9 cellular contexts compared by ENCODE assay signal in the genomic region with DNA sequence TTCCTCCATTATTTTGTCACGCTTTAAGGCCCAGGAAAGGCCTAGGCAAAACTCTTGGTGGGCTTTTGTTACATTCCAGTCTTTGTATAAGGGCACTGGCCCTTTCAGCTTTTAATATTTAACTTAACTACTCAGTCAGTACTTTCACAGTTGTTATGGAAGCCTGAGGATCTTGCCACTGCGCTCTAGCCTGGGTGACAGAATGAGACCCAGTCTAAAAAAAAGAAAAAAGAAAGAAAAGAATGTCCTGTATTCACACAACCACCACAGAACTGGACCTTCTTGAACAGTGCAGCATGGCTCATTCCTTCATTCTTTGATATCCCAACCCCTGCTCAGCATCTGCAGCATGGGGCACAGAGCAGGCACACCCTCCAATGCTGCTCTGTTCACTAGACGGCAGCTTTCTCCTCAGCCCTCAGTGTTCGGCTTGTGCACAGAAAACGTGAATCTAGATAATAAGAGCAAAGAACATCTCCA. TPM values are rescaled to one million over a fixed set of nuclear protein-coding genes. Genes with fewer than 3 reads are reported as not detected.
DNase-seq lines count a peak whose midpoint lies in the region; ATAC-seq and TF ChIP-seq lines count a peak whose summit lies in the region.
"Had no signal": no experiment of that assay in that cellular context is flagged by ENCODE, and none has a peak within 500 bp of the region (broad histone marks: within the 10 kb centered on the region; RNA-seq: fewer than 3 reads in every experiment).

No MANE protein-coding gene starts in this region.

- H2AFZ ChIP-seq in Karpas-422 (ENCODE audit: low read length), result no peak overlapping the region

- H4K20me1 ChIP-seq in Karpas-422 (ENCODE audit: insufficient read depth, low read depth, low read length), result no peaks in the 10 kb centered on the region

- H3K4me1 ChIP-seq in Karpas-422 (ENCODE audit: low read length) (peaks cover 21% of the 10 kb centered on the region), right cardiac atrium (ENCODE audit: control insufficient read depth, insufficient read depth, low read length) (peaks cover 16% of the 10 kb centered on the region), uterus (no peaks in the 10 kb centered on the region)
- H3K4me1 ChIP-seq in CD8-positive, alpha-beta memory T cell (ENCODE audit: insufficient read depth, low read length), result no peaks in the 10 kb centered on the region

- H3K79me2 ChIP-seq in Karpas-422 (ENCODE audit: low read length), result no peaks in the 10 kb centered on the region

- H3K27me3 Mint-ChIP-seq in stimulated activated naive B cell treated with anti-CD40 and anti-IgM and Interleukin-4, amounts not matched to agents 10 μg/mL and 1 μg/mL and 100 μg/mL, for 72 hours, result no peaks in the 10 kb centered on the region
- peaks cover 5 to 16% of the 10 kb centered on the region in 2 donors for H3K27me3 Mint-ChIP-seq in CD8-positive, alpha-beta memory T cell

- H3K27ac Mint-ChIP-seq in stimulated activated naive B cell treated with anti-CD40 and anti-IgM and Interleukin-4, amounts not matched to agents 10 μg/mL and 1 μg/mL and 100 μg/mL, for 72 hours, result peak overlapping the region; percentile 98
- no peak overlapping the region for H3K27ac Mint-ChIP-seq in CD8-positive, alpha-beta memory T cell

- intact Hi-C loops in right cardiac atrium (cut with DNase I) (no loop called here), uterus (cut with DNase I; ENCODE audit: low total_unique reads) (no loop called here)

- no peak for DNase-seq in Karpas-422
- DNase-seq in right cardiac atrium, result no peak
- no peak for DNase-seq in stimulated activated naive B cell treated with anti-CD40 and anti-IgM and Interleukin-4, amounts not matched to agents 10 μg/mL and 1 μg/mL and 100 μg/mL, for 72 hours
- DNase-seq in CD8-positive, alpha-beta memory T cell, result no peak
- DNase-seq in uterus, result no peak
- DNase-seq in activated CD4-positive, alpha-beta T cell treated with anti-CD3 and anti-CD28 coated beads, Interleukin-2, amount 50 U/mL, for 4 hours, result no peak

- no peaks in the 10 kb centered on the region for H3K9me2 ChIP-seq in Karpas-422 (replicated peaks; ENCODE audit: insufficient read depth, low read length)

- no peaks in the 10 kb centered on the region for H3K36me3 ChIP-seq in Karpas-422 (ENCODE audit: insufficient read depth, low read length)
- no peaks in the 10 kb centered on the region for H3K36me3 ChIP-seq in CD8-positive, alpha-beta memory T cell (ENCODE audit: insufficient read depth, low read length)
- no peaks in the 10 kb centered on the region for H3K36me3 ChIP-seq in uterus

- WGBS in right cardiac atrium, result 75% methylated on average over 5 of the region's 5 CpGs

- peaks cover 0 to 1% of the 10 kb centered on the region in 2 donors for H3K36me3 Mint-ChIP-seq in stimulated activated naive B cell treated with anti-CD40 and anti-IgM and Interleukin-4, amounts not matched to agents 10 μg/mL and 1 μg/mL and 100 μg/mL, for 72 hours
- no peaks in the 10 kb centered on the region for H3K36me3 Mint-ChIP-seq in CD8-positive, alpha-beta memory T cell

- peak; percentile 3 for ATAC-seq in GM21576 (IDR thresholded peaks at IDR 0.05; ENCODE audit: unreplicated experiment)
- ATAC-seq in right cardiac atrium, result peak in 1 of 2 donors; percentile 19
- no peak for ATAC-seq in stimulated activated naive B cell treated with anti-CD40 and anti-IgM and Interleukin-4, amounts not matched to agents 10 μg/mL and 1 μg/mL and 100 μg/mL, for 72 hours (replicated peaks)
- ATAC-seq in GM21619 (IDR thresholded peaks at IDR 0.05; ENCODE audit: unreplicated experiment), result no peak

- CTCF ChIA-PET in CD8-positive, alpha-beta memory T cell (lab: Charles Lee), result no interaction called here

- H3K4me3 ChIP-seq in Karpas-422 (ENCODE audit: low read length), result peak overlapping the region; percentile 7; the same call in 1 of the 2 replicates
- no peak overlapping the region for H3K4me3 ChIP-seq in right cardiac atrium (ENCODE audit: low read length)
- no peak overlapping the region for H3K4me3 ChIP-seq in CD8-positive, alpha-beta memory T cell (ENCODE audit: low read length)
- H3K4me3 ChIP-seq in uterus, result no peak overlapping the region

- H3K9me3 ChIP-seq in Karpas-422 (ENCODE audit: low read length) (no peaks in the 10 kb centered on the region), right cardiac atrium (ENCODE audit: control insufficient read depth, low read length) (no peaks in the 10 kb centered on the region), uterus (no peaks in the 10 kb centered on the region)
- no peaks in the 10 kb centered on the region for H3K9me3 ChIP-seq in CD8-positive, alpha-beta memory T cell (ENCODE audit: low read length)

- POLR2A ChIA-PET in CD8-positive, alpha-beta memory T cell (lab: Charles Lee), result no interaction called here

- H3K9ac ChIP-seq in Karpas-422 (ENCODE audit: low read length), result no peak overlapping the region

- peak overlapping the region; percentile 52 for H3K4me2 ChIP-seq in Karpas-422 (ENCODE audit: low read depth, low read length, poor library complexity, severe bottlenecking)

- no peaks in the 10 kb centered on the region for H3K9me3 Mint-ChIP-seq in stimulated activated naive B cell treated with anti-CD40 and anti-IgM and Interleukin-4, amounts not matched to agents 10 μg/mL and 1 μg/mL and 100 μg/mL, for 72 hours
- H3K9me3 Mint-ChIP-seq in CD8-positive, alpha-beta memory T cell, result peaks cover 0 to 1% (median 0%) of the 10 kb centered on the region in 5 donors

- H3K4me1 Mint-ChIP-seq in stimulated activated naive B cell treated with anti-CD40 and anti-IgM and Interleukin-4, amounts not matched to agents 10 μg/mL and 1 μg/mL and 100 μg/mL, for 72 hours, result peaks cover 47 to 67% of the 10 kb centered on the region in 2 donors
- H3K4me1 Mint-ChIP-seq in CD8-positive, alpha-beta memory T cell, result no peaks in the 10 kb centered on the region

- no peak for TF ChIP-seq CTCF in uterus (IDR thresholded peaks at IDR 0.05)

- H3K27ac ChIP-seq in Karpas-422 (ENCODE audit: low read length) (no peak overlapping the region), right cardiac atrium (ENCODE audit: low read length) (peak overlapping the region; percentile 4), uterus (no peak overlapping the region)
- no peak overlapping the region for H3K27ac ChIP-seq in CD8-positive, alpha-beta memory T cell (ENCODE audit: low read depth, low read length)

- H3K27me3 ChIP-seq in Karpas-422 (ENCODE audit: low read length) (no peaks in the 10 kb centered on the region), right cardiac atrium (ENCODE audit: control insufficient read depth, insufficient read depth) (no peaks in the 10 kb centered on the region), uterus (no peaks in the 10 kb centered on the region)
- H3K27me3 ChIP-seq in CD8-positive, alpha-beta memory T cell (ENCODE audit: insufficient read depth, low read length, poor library complexity, severe bottlenecking), result no peaks in the 10 kb centered on the region

- H3K4me3 Mint-ChIP-seq in stimulated activated naive B cell treated with anti-CD40 and anti-IgM and Interleukin-4, amounts not matched to agents 10 μg/mL and 1 μg/mL and 100 μg/mL, for 72 hours, result peak overlapping the region; percentile 63 to 83
- H3K4me3 Mint-ChIP-seq in CD8-positive, alpha-beta memory T cell, result no peak overlapping the region

- no peak for TF ChIP-seq POLR2A in uterus (IDR thresholded peaks at IDR 0.05)

RNA-seq across cellular contexts. Expression of gene EPCAM, which starts 59.6 kb away (rescaled TPM):
- total RNA-seq in Karpas-422 (2014; rRNA removed; shearing (Covaris generic); ENCODE audit: low replicate concordance), result not detected in 2 replicates
- under 1 TPM in 2 of 4 donors, not detected in 2; 0.35 to 0.75 TPM for total RNA-seq in right cardiac atrium
- 0.36 TPM for polyA plus RNA-seq in right cardiac atrium
- under 1 TPM; 0.39 to 0.71 TPM for total RNA-seq in CD8-positive, alpha-beta memory T cell
- polyA plus RNA-seq in CD8-positive, alpha-beta memory T cell, result not detected
- total RNA-seq in uterus, result 10 to 100 TPM in 1 of 4 donors, 1 to 10 TPM in 1, under 1 TPM in 1, not detected in 1; 0.59 to 35.7 (median 1.0) TPM
- total RNA-seq: SK-MEL-5 had no signal

Comparison
In these comparisons a context has a peak if more than half of its experiments do, and no peak if none do; other contexts are left out.
1. H3K4me3 Mint-ChIP-seq: peak in stimulated activated naive B cell treated with anti-CD40 and anti-IgM and Interleukin-4, amounts not matched to agents 10 μg/mL and 1 μg/mL and 100 μg/mL, for 72 hours (2 of 2); none in CD8-positive, alpha-beta memory T cell (0 of 7).